ENCODE assay signal across 33 cellular contexts in the genomic region with DNA sequence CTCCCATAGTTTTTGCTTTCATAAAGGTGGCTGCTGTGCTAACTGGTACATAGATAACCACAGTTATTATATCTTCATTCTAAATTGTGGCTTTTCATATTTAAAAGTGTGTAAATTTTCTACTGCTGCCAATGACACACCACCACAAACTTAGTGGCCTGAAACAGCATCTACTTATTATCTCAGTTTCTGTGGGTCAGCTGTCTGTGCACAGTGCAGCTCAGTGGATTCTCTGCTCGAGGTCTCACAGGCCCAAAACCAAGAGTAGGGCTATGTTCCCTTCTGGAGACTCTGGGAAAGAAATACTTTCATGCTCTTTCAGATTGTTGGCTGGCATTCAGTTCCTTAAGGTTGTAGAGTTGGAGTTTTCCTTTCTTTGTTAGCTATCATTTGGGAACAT.
"Had no signal": no experiment of that assay in that cellular context is flagged by ENCODE, and none has a peak within 500 bp of the region (broad histone marks: within the 10 kb centered on the region; RNA-seq: fewer than 3 reads in every experiment).

No MANE protein-coding gene starts in this region.

- ATAC-seq: PC-3, Right ventricle myocardium inferior, SK-N-SH treated with all-trans-retinoic acid at 6 μM for 48 hours had no signal

- H3K4me3 ChIP-seq: MG63, Peyer's patch, SJCRH30, SK-N-MC had no signal

- H3K9me3 ChIP-seq: MG63, Peyer's patch, SJCRH30 had no signal

- H3K36me3 ChIP-seq: MG63 had no signal

- H3K27me3 ChIP-seq: MG63, Peyer's patch, SJCRH30 had no signal

- H3K27ac ChIP-seq: Peyer's patch, RWPE1, SJCRH30, SK-N-MC had no signal

- DNase-seq: Kasumi-1; KG1; MG63; NCI-H1048; NCI-H1092 treated with DMSO at 0.1 percent for 48 hours; NCI-H1105 treated with DMSO at 0.1 percent for 48 hours; NCI-H1417; NCI-H1436; NCI-H146; NCI-H1694; NCI-H187; NCI-H1930; NCI-H2029 treated with DMSO at 0.1 percent for 48 hours; NCI-H2081 treated with DMSO at 0.1 percent for 48 hours; NCI-H2107; NCI-H2171; NCI-H226; NCI-H446 treated with DMSO at 0.1 percent for 48 hours; NCI-H510A; NCI-H526; NCI-H69; NCI-H748 treated with DMSO at 0.1 percent for 48 hours; NK-92 treated with Interleukin-12 subunit alpha and Interleukin-12 subunit beta, amount 100 ng/mL, for 24 hours; OCI-M1; PC-3; Peyer's patch; SHP77; SIG-M5; SJCRH30 had no signal

- H3K4me1 ChIP-seq: Peyer's patch, SJCRH30 had no signal
